In the genomic region with DNA sequence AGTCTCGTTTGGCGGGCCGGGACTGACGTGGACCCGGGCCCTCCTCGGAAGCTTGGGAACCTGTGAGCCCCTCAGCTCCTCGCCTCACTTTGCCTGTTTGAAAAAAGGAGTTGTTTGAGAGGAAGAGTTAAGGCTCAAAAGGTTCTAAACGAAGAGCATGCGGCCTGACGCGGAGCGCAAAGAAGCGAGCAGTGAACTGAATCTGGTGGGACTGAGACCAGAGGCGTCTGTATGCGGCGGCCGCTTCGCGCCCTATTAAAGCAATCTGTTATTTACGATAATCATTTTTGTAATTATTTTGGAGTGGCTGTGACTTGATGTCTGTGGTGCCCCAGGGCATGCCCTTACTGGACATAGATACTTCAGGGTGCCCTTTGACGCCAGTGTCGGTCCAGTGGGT, we compare ENCODE assay signal across 27 cellular contexts. TPM values are rescaled to one million over a fixed set of nuclear protein-coding genes. Genes with fewer than 3 reads are reported as not detected.
DNase-seq lines count a peak whose midpoint lies in the region; ATAC-seq, FAIRE-seq and TF ChIP-seq lines count a peak whose summit lies in the region.
"Had no signal": no experiment of that assay in that cellular context is flagged by ENCODE, and none has a peak within 500 bp of the region (broad histone marks: within the 10 kb centered on the region; RNA-seq: fewer than 3 reads in every experiment).

No MANE protein-coding gene starts in this region.

- H3K4me3 ChIP-seq in ectodermal cell (ENCODE audit: insufficient read depth, low read depth, low read length) = peak overlapping the region; percentile 25
- H3K4me3 ChIP-seq in keratinocyte (ENCODE audit: control insufficient read depth in 2 of 3, extremely low read depth in 1 of 3, insufficient read depth in 2 of 3, low read depth in 1 of 3, low read length in 3 of 3) = no peak overlapping the region
- H3K4me3 ChIP-seq in suprapubic skin = peak overlapping the region; percentile 30
- H3K4me3 ChIP-seq: adrenal gland, lower lobe of right lung, sigmoid colon, transverse colon had no signal

- H3K27me3 Mint-ChIP-seq in activated CD8-positive, alpha-beta memory T cell treated with anti-CD3 and anti-CD28 coated beads, Interleukin-2, amount 10 ng/mL, durations not matched to agents 7 days and 5 days = peaks cover 63% of the 10 kb centered on the region
- H3K27me3 Mint-ChIP-seq in activated T-helper 2 cell treated with anti-CD3 and anti-CD28 coated beads, Interferon-gamma antibody, Interleukin-2, Interleukin-4, amounts not matched to agents 10 μg/mL and 5 μg/mL and 100 μg/mL, durations not matched to agents 14 hours and 24 hours and 36 hours (ENCODE audit: low read depth) = peaks cover 53% of the 10 kb centered on the region

- H3K4me1 ChIP-seq in ectodermal cell (ENCODE audit: control insufficient read depth, insufficient read depth, low read length) (peaks cover 29% of the 10 kb centered on the region), keratinocyte (ENCODE audit: control insufficient read depth, extremely low read depth, insufficient read depth, low read length) (peaks cover 14% of the 10 kb centered on the region), suprapubic skin (peaks cover 64% of the 10 kb centered on the region)

- no peak overlapping the region for H3K4me3 Mint-ChIP-seq in activated CD8-positive, alpha-beta memory T cell treated with anti-CD3 and anti-CD28 coated beads, Interleukin-2, amount 10 ng/mL, durations not matched to agents 7 days and 5 days
- no peak overlapping the region for H3K4me3 Mint-ChIP-seq in activated T-helper 2 cell treated with anti-CD3 and anti-CD28 coated beads, Interferon-gamma antibody, Interleukin-2, Interleukin-4, amounts not matched to agents 10 μg/mL and 5 μg/mL and 100 μg/mL, durations not matched to agents 14 hours and 24 hours and 36 hours (ENCODE audit: low read depth)
- H3K4me3 Mint-ChIP-seq: CD8-positive, alpha-beta T cell; T-helper 2 cell treated with Interferon-gamma antibody and Interleukin-4, amounts not matched to agents 5 μg/mL and 100 μg/mL, for 36 hours had no signal

- H3K79me2 ChIP-seq in keratinocyte (ENCODE audit: control insufficient read depth, insufficient read depth, low read length) = peaks cover 17% of the 10 kb centered on the region

- H3K4me2 ChIP-seq in keratinocyte (ENCODE audit: control insufficient read depth, extremely low read depth, insufficient read depth, low read depth, low read length) = peak overlapping the region; percentile 17

- H3K27me3 ChIP-seq in ectodermal cell (ENCODE audit: control insufficient read depth, insufficient read depth, low read length, poor library complexity, severe bottlenecking) (peaks cover 67% of the 10 kb centered on the region), keratinocyte (ENCODE audit: control insufficient read depth, extremely low read depth, insufficient read depth, low read length) (peaks cover 4% of the 10 kb centered on the region), suprapubic skin (peaks cover 64% of the 10 kb centered on the region)

- CTCF ChIA-PET in activated CD8-positive, alpha-beta memory T cell treated with anti-CD3 and anti-CD28 coated beads, Interleukin-2, amount 10 ng/mL, durations not matched to agents 7 days and 5 days (lab: Charles Lee) = no interaction called here

- H3K9me1 ChIP-seq in keratinocyte (ENCODE audit: control insufficient read depth, extremely low read depth, insufficient read depth, low read length) = no peaks in the 10 kb centered on the region

- H3K36me3 Mint-ChIP-seq in activated CD8-positive, alpha-beta memory T cell treated with anti-CD3 and anti-CD28 coated beads, Interleukin-2, amount 10 ng/mL, durations not matched to agents 7 days and 5 days = no peaks in the 10 kb centered on the region
- no peaks in the 10 kb centered on the region for H3K36me3 Mint-ChIP-seq in activated T-helper 2 cell treated with anti-CD3 and anti-CD28 coated beads, Interferon-gamma antibody, Interleukin-2, Interleukin-4, amounts not matched to agents 10 μg/mL and 5 μg/mL and 100 μg/mL, durations not matched to agents 14 hours and 24 hours and 36 hours (ENCODE audit: low read depth)
- H3K36me3 Mint-ChIP-seq: CD8-positive, alpha-beta T cell had no signal

- H2AFZ ChIP-seq in keratinocyte (ENCODE audit: control insufficient read depth, low read length) = no peak overlapping the region

- no peaks in the 10 kb centered on the region for H4K20me1 ChIP-seq in keratinocyte (ENCODE audit: control insufficient read depth, extremely low read depth, insufficient read depth, low read length)

- peaks cover 7% of the 10 kb centered on the region for H3K4me1 Mint-ChIP-seq in activated CD8-positive, alpha-beta memory T cell treated with anti-CD3 and anti-CD28 coated beads, Interleukin-2, amount 10 ng/mL, durations not matched to agents 7 days and 5 days
- H3K4me1 Mint-ChIP-seq in activated T-helper 2 cell treated with anti-CD3 and anti-CD28 coated beads, Interferon-gamma antibody, Interleukin-2, Interleukin-4, amounts not matched to agents 10 μg/mL and 5 μg/mL and 100 μg/mL, durations not matched to agents 14 hours and 24 hours and 36 hours (ENCODE audit: low read depth) = peaks cover 7% of the 10 kb centered on the region

- no peak overlapping the region for H3K9ac ChIP-seq in keratinocyte (ENCODE audit: control insufficient read depth, extremely low read depth, insufficient read depth, low read length)

- H3K9me3 Mint-ChIP-seq in activated CD8-positive, alpha-beta memory T cell treated with anti-CD3 and anti-CD28 coated beads, Interleukin-2, amount 10 ng/mL, durations not matched to agents 7 days and 5 days (ENCODE audit: low read depth) = no peaks in the 10 kb centered on the region
- H3K9me3 Mint-ChIP-seq in activated T-helper 2 cell treated with anti-CD3 and anti-CD28 coated beads, Interferon-gamma antibody, Interleukin-2, Interleukin-4, amounts not matched to agents 10 μg/mL and 5 μg/mL and 100 μg/mL, durations not matched to agents 14 hours and 24 hours and 36 hours = no peaks in the 10 kb centered on the region
- H3K9me3 Mint-ChIP-seq: CD8-positive, alpha-beta T cell; neural crest cell; T-helper 2 cell treated with Interferon-gamma antibody and Interleukin-4, amounts not matched to agents 5 μg/mL and 100 μg/mL, for 36 hours had no signal

- FAIRE-seq in keratinocyte (lab: Jason Lieb, UNC) (no peak), D721Med (lab: Jason Lieb, UNC) (no peak)
- FAIRE-seq: GM18507, H54 had no signal

- no peak for ATAC-seq in activated CD8-positive, alpha-beta memory T cell treated with anti-CD3 and anti-CD28 coated beads, Interleukin-2, amount 10 ng/mL, durations not matched to agents 7 days and 5 days
- ATAC-seq in HG03565 (IDR thresholded peaks at IDR 0.05; ENCODE audit: unreplicated experiment) = no peak
- ATAC-seq: CD8-positive, alpha-beta T cell; lower lobe of right lung had no signal

- intact Hi-C loops in activated T-helper 2 cell treated with anti-CD3 and anti-CD28 coated beads, Interferon-gamma antibody, Interleukin-2, Interleukin-4, amounts not matched to agents 10 μg/mL and 5 μg/mL and 100 μg/mL, durations not matched to agents 14 hours and 24 hours and 36 hours (cut with micrococcal nuclease) = loop anchor here (2.0 to 5.0 kb wide), 2 partner anchors 74 to 299 kb away; no protein-coding TSS in a partner anchor

- WGBS in ectodermal cell, 2 experiments = 2 to 4% methylated on average over 22 of the region's 22 CpGs
- WGBS in suprapubic skin = 54% methylated on average over 22 of the region's 22 CpGs

- H3K9me3 ChIP-seq in ectodermal cell (ENCODE audit: control insufficient read depth, low read length) (no peaks in the 10 kb centered on the region), keratinocyte (ENCODE audit: control insufficient read depth, low read depth, low read length) (no peaks in the 10 kb centered on the region), suprapubic skin (no peaks in the 10 kb centered on the region)
- H3K9me3 ChIP-seq: adrenal gland, lower lobe of right lung, sigmoid colon, transverse colon had no signal

- peak overlapping the region; percentile 15 for H3K27ac Mint-ChIP-seq in activated CD8-positive, alpha-beta memory T cell treated with anti-CD3 and anti-CD28 coated beads, Interleukin-2, amount 10 ng/mL, durations not matched to agents 7 days and 5 days
- no peak overlapping the region for H3K27ac Mint-ChIP-seq in activated T-helper 2 cell treated with anti-CD3 and anti-CD28 coated beads, Interferon-gamma antibody, Interleukin-2, Interleukin-4, amounts not matched to agents 10 μg/mL and 5 μg/mL and 100 μg/mL, durations not matched to agents 14 hours and 24 hours and 36 hours
- H3K27ac Mint-ChIP-seq: CD8-positive, alpha-beta T cell; T-helper 2 cell treated with Interferon-gamma antibody and Interleukin-4, amounts not matched to agents 5 μg/mL and 100 μg/mL, for 36 hours had no signal

- no peak for DNase-seq in activated CD8-positive, alpha-beta memory T cell treated with anti-CD3 and anti-CD28 coated beads, Interleukin-2, amount 10 ng/mL, durations not matched to agents 7 days and 5 days
- no peak for DNase-seq in activated CD8-positive, alpha-beta memory T cell treated with anti-CD3 and anti-CD28 coated beads, Interleukin-2, amount 50 U/mL, for 4 hours
- DNase-seq in keratinocyte (ENCODE audit: low read depth, low spot score) = no peak
- no peak for DNase-seq in suprapubic skin (ENCODE audit: low spot score in 2 of 2)
- no peak for DNase-seq in D721Med (ENCODE audit: insufficient read length, low spot score)
- DNase-seq in activated T-helper 2 cell treated with anti-CD3 and anti-CD28 coated beads, Interferon-gamma antibody, Interleukin-2, Interleukin-4, amounts not matched to agents 10 μg/mL and 5 μg/mL and 100 μg/mL, durations not matched to agents 14 hours and 24 hours and 36 hours (ENCODE audit: low spot score) = no peak
- DNase-seq: activated T-cell treated with anti-CD3 and anti-CD28 coated beads for 4 hours; brain microvascular endothelial cell; CD8-positive, alpha-beta T cell; DMS53; effector CD4-positive, alpha-beta T cell; GF-D8; lower lobe of right lung; NCI-H1048; NCI-H187 treated with DMSO at 0.1 percent for 48 hours; NCI-H69 had no signal

- dilution Hi-C loops in keratinocyte (cut with MboI; ENCODE audit: extremely low pct_ligation_motif_present, low sequenced_read_pairs) = no loop called here

- TF ChIP-seq EP300 in suprapubic skin (IDR thresholded peaks at IDR 0.05) = no peak

- no peaks in the 10 kb centered on the region for H3K36me3 ChIP-seq in ectodermal cell (ENCODE audit: control insufficient read depth, insufficient read depth, low read length)
- no peaks in the 10 kb centered on the region for H3K36me3 ChIP-seq in keratinocyte (ENCODE audit: control insufficient read depth in 2 of 2, extremely low read depth in 1 of 2, insufficient read depth in 2 of 2, low read length in 2 of 2)
- H3K36me3 ChIP-seq in suprapubic skin = no peaks in the 10 kb centered on the region
- H3K36me3 ChIP-seq: adrenal gland, brain microvascular endothelial cell, lower lobe of right lung, sigmoid colon, transverse colon had no signal

- TF ChIP-seq CTCF in keratinocyte (optimal IDR thresholded peaks at IDR 0.05 in 1 of 3, IDR thresholded peaks at IDR 0.05 in 1 of 3, conservative IDR thresholded peaks at IDR 0.05 in 1 of 3; ENCODE audit: extremely low read depth in 1 of 3, insufficient read depth in 2 of 3, low read length in 3 of 3) (no peak), suprapubic skin (IDR thresholded peaks at IDR 0.05) (no peak), D721Med (IDR thresholded peaks at IDR 0.05; ENCODE audit: insufficient read depth, missing control alignments) (no peak)

- no peak for TF ChIP-seq POLR2A in suprapubic skin (IDR thresholded peaks at IDR 0.05)

- H3K27ac ChIP-seq in ectodermal cell (ENCODE audit: insufficient read depth, low read depth, low read length, poor library complexity, severe bottlenecking) = no peak overlapping the region
- H3K27ac ChIP-seq in keratinocyte (ENCODE audit: control insufficient read depth, insufficient read depth, low read length) = no peak overlapping the region
- no peak overlapping the region for H3K27ac ChIP-seq in suprapubic skin
- H3K27ac ChIP-seq: adrenal gland, brain microvascular endothelial cell, HL-60, lower lobe of right lung, sigmoid colon, SK-N-MC, transverse colon had no signal

RNA-seq across cellular contexts. Expression of a gene that starts 3.3 kb away (rescaled TPM):
- not detected for total RNA-seq in activated CD8-positive, alpha-beta memory T cell treated with anti-CD3 and anti-CD28 coated beads, Interleukin-2, amount 10 ng/mL, durations not matched to agents 7 days and 5 days
- polyA plus RNA-seq in ectodermal cell (2013, experiment 1 of 4) = 35.8 TPM
- 38.5 TPM for polyA plus RNA-seq in ectodermal cell (2013, experiment 2 of 4)
- 24.6 TPM for polyA plus RNA-seq in ectodermal cell (2013, experiment 3 of 4)
- polyA plus RNA-seq in ectodermal cell (2013, experiment 4 of 4) = 24.5 TPM
- 5.5 to 24.7 TPM (median 11.5 TPM) in 3 replicates for polyA plus RNA-seq in keratinocyte
- 7.3 TPM for polyA plus RNA-seq in keratinocyte (2011; ENCODE audit: low read depth)
- polyA plus RNA-seq in keratinocyte (2011; cell fraction: cytosol; rRNA removed) = 7.4 and 8.5 TPM in 2 replicates
- 16.9 and 20.0 TPM in 2 replicates for polyA plus RNA-seq in keratinocyte (2011; cell fraction: nucleus; rRNA removed)
- polyA plus RNA-seq in keratinocyte (2012; ENCODE audit: low replicate concordance) = 16.6 and 23.1 TPM in 2 replicates
- 5.9 to 11.7 TPM (median 10.8 TPM) in 3 replicates for polyA minus RNA-seq in keratinocyte
- polyA minus RNA-seq in keratinocyte (2011; cell fraction: cytosol; rRNA and poly(A)+ RNA removed) = 12.1 TPM
- polyA minus RNA-seq in keratinocyte (2011; cell fraction: nucleus; rRNA and poly(A)+ RNA removed) = 13.0 and 15.7 TPM in 2 replicates
- 100 to 1,000 TPM in 1 of 4 donors, 10 to 100 TPM in 3; 79.0 to 100 (median 88.6) TPM for total RNA-seq in suprapubic skin
- not detected in 2 replicates for total RNA-seq in activated T-helper 2 cell treated with anti-CD3 and anti-CD28 coated beads, Interferon-gamma antibody, Interleukin-2, Interleukin-4, amounts not matched to agents 10 μg/mL and 5 μg/mL and 100 μg/mL, durations not matched to agents 14 hours and 24 hours and 36 hours
- total RNA-seq: CD8-positive, alpha-beta T cell had no signal

Comparison
In these comparisons a context has a peak if more than half of its experiments do, and no peak if none do; other contexts are left out.
1. H3K4me3 ChIP-seq: peak in ectodermal cell (single experiment) and suprapubic skin (single experiment); none in keratinocyte (0 of 3).
2. RNA of a gene that starts 3.3 kb away (total RNA-seq): 79.0 to 100 TPM in suprapubic skin; not detected in activated CD8-positive, alpha-beta memory T cell treated with anti-CD3 and anti-CD28 coated beads, Interleukin-2, amount 10 ng/mL, durations not matched to agents 7 days and 5 days and not detected in activated T-helper 2 cell treated with anti-CD3 and anti-CD28 coated beads, Interferon-gamma antibody, Interleukin-2, Interleukin-4, amounts not matched to agents 10 μg/mL and 5 μg/mL and 100 μg/mL, durations not matched to agents 14 hours and 24 hours and 36 hours; every median in the first group is over 10 times any median in the second.